ENCODE assay signal across 9 cellular contexts in genomic region chr10:30502266-30503058, GRCh38.
DNase-seq lines count a peak whose midpoint lies in the region; ATAC-seq and TF ChIP-seq lines count a peak whose summit lies in the region.
"Had no signal": no experiment of that assay in that cellular context is flagged by ENCODE, and none has a peak within 500 bp of the region (broad histone marks: within the 10 kb centered on the region; RNA-seq: fewer than 3 reads in every experiment).

No MANE protein-coding gene starts in this region.

- H3K79me2 ChIP-seq in Karpas-422 (ENCODE audit: low read length), result no peaks in the 10 kb centered on the region
- no peaks in the 10 kb centered on the region for H3K79me2 ChIP-seq in SK-N-SH (ENCODE audit: insufficient read depth)

- CTCF ChIA-PET in SK-N-SH (lab: Yijun Ruan, JAX), result no interaction called here

- 67% methylated on average over 11 of the region's 11 CpGs for WGBS in SK-N-SH (ENCODE audit: low lambda C conversion rate)

- H3F3A ChIP-seq in SK-N-SH (replicated peaks; ENCODE audit: insufficient read depth), result no peaks in the 10 kb centered on the region

- H3K9me2 ChIP-seq in Karpas-422 (replicated peaks; ENCODE audit: insufficient read depth, low read length) (no peaks in the 10 kb centered on the region), SK-N-SH (no peaks in the 10 kb centered on the region)

- peaks cover 1% of the 10 kb centered on the region for H3K27me3 Mint-ChIP-seq in activated CD4-positive, alpha-beta T cell treated with anti-CD3 and anti-CD28 coated beads, Interleukin-2, amount 10 ng/mL, durations not matched to agents 24 days and 14 days

- no peak for TF ChIP-seq EP300 in SK-N-SH (IDR thresholded peaks at IDR 0.05; ENCODE audit: borderline replicate concordance in 1 of 2, low read depth in 1 of 2, low read length in 1 of 2)

- H3K4me1 Mint-ChIP-seq in activated CD4-positive, alpha-beta T cell treated with anti-CD3 and anti-CD28 coated beads, Interleukin-2, amount 10 ng/mL, durations not matched to agents 24 days and 14 days, result peaks cover 71% of the 10 kb centered on the region

- DNase-seq in activated CD4-positive, alpha-beta T cell treated with anti-CD3 and anti-CD28 coated beads, Interleukin-2, amount 10 ng/mL, durations not matched to agents 24 days and 14 days, result peak; percentile 90
- DNase-seq in activated CD4-positive, alpha-beta T cell treated with anti-CD3 and anti-CD28 coated beads, Interleukin-2, amount 50 U/mL, for 4 hours, result no peak
- DNase-seq in Karpas-422 (peak; percentile 96), amniotic epithelial cell (ENCODE audit: low read depth) (peak; percentile 31), omental fat pad (ENCODE audit: low spot score) (no peak), SK-N-SH (no peak)
- DNase-seq in stimulated activated CD8-positive, alpha-beta memory T cell treated with anti-CD3 and anti-CD28 coated beads, Interleukin-7, amount 100 ng/mL, for 4 hours (ENCODE audit: low read depth in 2 of 2), result peak; percentile 34 to 38

- peak; percentile 77 for ATAC-seq in GM21825 (IDR thresholded peaks at IDR 0.05; ENCODE audit: unreplicated experiment)
- no peak for ATAC-seq in omental fat pad (ENCODE audit: low FRiP score)

- peak overlapping the region; percentile 38 for H3K4me3 Mint-ChIP-seq in activated CD4-positive, alpha-beta T cell treated with anti-CD3 and anti-CD28 coated beads, Interleukin-2, amount 10 ng/mL, durations not matched to agents 24 days and 14 days

- intact Hi-C loops in activated CD4-positive, alpha-beta T cell treated with anti-CD3 and anti-CD28 coated beads, Interleukin-2, amount 10 ng/mL, durations not matched to agents 24 days and 14 days (cut with micrococcal nuclease), result loop anchor here (2.0 kb wide), 2 partner anchors 26 to 66 kb away; no protein-coding TSS in a partner anchor

- H3K27ac ChIP-seq in Karpas-422 (ENCODE audit: low read length) (peak overlapping the region; percentile 98), SK-N-SH (ENCODE audit: low read depth in 2 of 2, low read length in 1 of 2) (no peak overlapping the region)

- H3K36me3 Mint-ChIP-seq in activated CD4-positive, alpha-beta T cell treated with anti-CD3 and anti-CD28 coated beads, Interleukin-2, amount 10 ng/mL, durations not matched to agents 24 days and 14 days (ENCODE audit: low read depth), result peaks cover 4% of the 10 kb centered on the region

- POLR2A ChIA-PET in SK-N-SH (lab: Yijun Ruan, JAX), result no interaction called here

- H3K4me3 ChIP-seq in Karpas-422 (ENCODE audit: low read length) (peak overlapping the region; percentile 44), SK-N-SH (ENCODE audit: low read depth in 2 of 2, low read length in 1 of 2) (no peak overlapping the region)
- H3K4me3 ChIP-seq: lung had no signal

- TF ChIP-seq RAD21 in SK-N-SH (IDR thresholded peaks at IDR 0.05; ENCODE audit: low read length), result no peak

- H3K4me2 ChIP-seq in Karpas-422 (ENCODE audit: low read depth, low read length, poor library complexity, severe bottlenecking) (peak overlapping the region; percentile 71), SK-N-SH (no peak overlapping the region)

- TF ChIP-seq CTCF in omental fat pad (IDR thresholded peaks at IDR 0.05), result no peak
- TF ChIP-seq CTCF in SK-N-SH (IDR thresholded peaks at IDR 0.05), result no peak

- H3K9me3 ChIP-seq in Karpas-422 (ENCODE audit: low read length), result no peaks in the 10 kb centered on the region
- H3K9me3 ChIP-seq in SK-N-SH, result no peaks in the 10 kb centered on the region

- H4K20me1 ChIP-seq in Karpas-422 (ENCODE audit: insufficient read depth, low read depth, low read length), result no peaks in the 10 kb centered on the region
- no peaks in the 10 kb centered on the region for H4K20me1 ChIP-seq in SK-N-SH (ENCODE audit: insufficient read depth)

- H3K36me3 ChIP-seq in Karpas-422 (ENCODE audit: insufficient read depth, low read length), result no peaks in the 10 kb centered on the region
- no peaks in the 10 kb centered on the region for H3K36me3 ChIP-seq in SK-N-SH (replicated peaks in 1 of 2; ENCODE audit: control insufficient read depth in 1 of 2, insufficient read depth in 2 of 2, low read length in 1 of 2)

- H2AFZ ChIP-seq in Karpas-422 (ENCODE audit: low read length) (no peak overlapping the region), SK-N-SH (ENCODE audit: low read depth) (no peak overlapping the region)

- no peaks in the 10 kb centered on the region for H3K27me3 ChIP-seq in Karpas-422 (ENCODE audit: low read length)
- peaks cover 7% of the 10 kb centered on the region; the same call in 1 of the 2 replicates for H3K27me3 ChIP-seq in SK-N-SH (ENCODE audit: insufficient read depth)

- H3K9me3 Mint-ChIP-seq in activated CD4-positive, alpha-beta T cell treated with anti-CD3 and anti-CD28 coated beads, Interleukin-2, amount 10 ng/mL, durations not matched to agents 24 days and 14 days, result no peaks in the 10 kb centered on the region

- peak overlapping the region; percentile 62 for H3K27ac Mint-ChIP-seq in activated CD4-positive, alpha-beta T cell treated with anti-CD3 and anti-CD28 coated beads, Interleukin-2, amount 10 ng/mL, durations not matched to agents 24 days and 14 days

- H3K4me1 ChIP-seq in Karpas-422 (ENCODE audit: low read length), result peaks cover 85% of the 10 kb centered on the region
- H3K4me1 ChIP-seq in SK-N-SH (ENCODE audit: control insufficient read depth in 1 of 2, insufficient read depth in 2 of 2, low read depth in 1 of 2, low read length in 1 of 2), result peaks cover 0 to 4% of the 10 kb centered on the region in 2 experiments; a peak in 1 of 4 replicates

- H3K9ac ChIP-seq in Karpas-422 (ENCODE audit: low read length), result peak overlapping the region; percentile 70
- no peak overlapping the region for H3K9ac ChIP-seq in SK-N-SH

TF ChIP-seq in SK-N-SH, 30 proteins besides CTCF, POLR2A, EP300 and RAD21 (continues in another document):
- TF ChIP-seq SIN3A (IDR thresholded peaks at IDR 0.05; ENCODE audit: borderline replicate concordance, low read depth, low read length), result no peak
- TF ChIP-seq, protein P1, sequence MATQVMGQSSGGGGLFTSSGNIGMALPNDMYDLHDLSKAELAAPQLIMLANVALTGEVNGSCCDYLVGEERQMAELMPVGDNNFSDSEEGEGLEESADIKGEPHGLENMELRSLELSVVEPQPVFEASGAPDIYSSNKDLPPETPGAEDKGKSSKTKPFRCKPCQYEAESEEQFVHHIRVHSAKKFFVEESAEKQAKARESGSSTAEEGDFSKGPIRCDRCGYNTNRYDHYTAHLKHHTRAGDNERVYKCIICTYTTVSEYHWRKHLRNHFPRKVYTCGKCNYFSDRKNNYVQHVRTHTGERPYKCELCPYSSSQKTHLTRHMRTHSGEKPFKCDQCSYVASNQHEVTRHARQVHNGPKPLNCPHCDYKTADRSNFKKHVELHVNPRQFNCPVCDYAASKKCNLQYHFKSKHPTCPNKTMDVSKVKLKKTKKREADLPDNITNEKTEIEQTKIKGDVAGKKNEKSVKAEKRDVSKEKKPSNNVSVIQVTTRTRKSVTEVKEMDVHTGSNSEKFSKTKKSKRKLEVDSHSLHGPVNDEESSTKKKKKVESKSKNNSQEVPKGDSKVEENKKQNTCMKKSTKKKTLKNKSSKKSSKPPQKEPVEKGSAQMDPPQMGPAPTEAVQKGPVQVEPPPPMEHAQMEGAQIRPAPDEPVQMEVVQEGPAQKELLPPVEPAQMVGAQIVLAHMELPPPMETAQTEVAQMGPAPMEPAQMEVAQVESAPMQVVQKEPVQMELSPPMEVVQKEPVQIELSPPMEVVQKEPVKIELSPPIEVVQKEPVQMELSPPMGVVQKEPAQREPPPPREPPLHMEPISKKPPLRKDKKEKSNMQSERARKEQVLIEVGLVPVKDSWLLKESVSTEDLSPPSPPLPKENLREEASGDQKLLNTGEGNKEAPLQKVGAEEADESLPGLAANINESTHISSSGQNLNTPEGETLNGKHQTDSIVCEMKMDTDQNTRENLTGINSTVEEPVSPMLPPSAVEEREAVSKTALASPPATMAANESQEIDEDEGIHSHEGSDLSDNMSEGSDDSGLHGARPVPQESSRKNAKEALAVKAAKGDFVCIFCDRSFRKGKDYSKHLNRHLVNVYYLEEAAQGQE (IDR thresholded peaks at IDR 0.05; ENCODE audit: low read depth, low read length), result no peak
- TF ChIP-seq RXRA (IDR thresholded peaks at IDR 0.05; ENCODE audit: borderline replicate concordance, low read depth), result no peak
- TF ChIP-seq FOXM1 (IDR thresholded peaks at IDR 0.05; ENCODE audit: low read depth), result no peak
- TF ChIP-seq TEAD4 (IDR thresholded peaks at IDR 0.05; ENCODE audit: borderline replicate concordance, insufficient read depth), result no peak
- TF ChIP-seq TAF1 (IDR thresholded peaks at IDR 0.05; ENCODE audit: borderline replicate concordance, low read depth, low read length), result no peak
- TF ChIP-seq, protein P2, sequence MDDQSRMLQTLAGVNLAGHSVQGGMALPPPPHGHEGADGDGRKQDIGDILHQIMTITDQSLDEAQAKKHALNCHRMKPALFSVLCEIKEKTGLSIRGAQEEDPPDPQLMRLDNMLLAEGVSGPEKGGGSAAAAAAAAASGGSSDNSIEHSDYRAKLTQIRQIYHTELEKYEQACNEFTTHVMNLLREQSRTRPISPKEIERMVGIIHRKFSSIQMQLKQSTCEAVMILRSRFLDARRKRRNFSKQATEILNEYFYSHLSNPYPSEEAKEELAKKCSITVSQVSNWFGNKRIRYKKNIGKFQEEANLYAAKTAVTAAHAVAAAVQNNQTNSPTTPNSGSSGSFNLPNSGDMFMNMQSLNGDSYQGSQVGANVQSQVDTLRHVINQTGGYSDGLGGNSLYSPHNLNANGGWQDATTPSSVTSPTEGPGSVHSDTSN (IDR thresholded peaks at IDR 0.05), result no peak
- TF ChIP-seq YY1 (IDR thresholded peaks at IDR 0.05; ENCODE audit: low read depth), result no peak
- no peak for TF ChIP-seq ZBTB33 (IDR thresholded peaks at IDR 0.05; ENCODE audit: borderline replicate concordance, low read depth)

Comparison
In these comparisons a context has a peak if more than half of its experiments do, and no peak if none do; other contexts are left out.
1. DNase-seq: peak in activated CD4-positive, alpha-beta T cell treated with anti-CD3 and anti-CD28 coated beads, Interleukin-2, amount 10 ng/mL, durations not matched to agents 24 days and 14 days (single experiment), Karpas-422 (single experiment), amniotic epithelial cell (single experiment) and stimulated activated CD8-positive, alpha-beta memory T cell treated with anti-CD3 and anti-CD28 coated beads, Interleukin-7, amount 100 ng/mL, for 4 hours (2 of 2); none in activated CD4-positive, alpha-beta T cell treated with anti-CD3 and anti-CD28 coated beads, Interleukin-2, amount 50 U/mL, for 4 hours (0 of 2), omental fat pad (single experiment) and SK-N-SH (single experiment).